Comparison of ENCODE assay signal across 15 cellular contexts in genomic region chr15:90865702-90866101, GRCh38. TPM values are rescaled to one million over a fixed set of nuclear protein-coding genes. Genes with fewer than 3 reads are reported as not detected.
"Had no signal": no experiment of that assay in that cellular context is flagged by ENCODE, and none has a peak within 500 bp of the region (broad histone marks: within the 10 kb centered on the region; RNA-seq: fewer than 3 reads in every experiment).

No MANE protein-coding gene starts in this region.

- H3K27me3 ChIP-seq: brain microvascular endothelial cell, dorsolateral prefrontal cortex, right atrium auricular region, testis had no signal

- H3K9me3 ChIP-seq: left ventricle myocardium inferior, prostate gland, right atrium auricular region, SK-N-SH, testis had no signal

- H3K9me3 Mint-ChIP-seq: activated naive CD4-positive, alpha-beta T cell treated with anti-CD3 and anti-CD28 coated beads, Interleukin-2, amount 10 ng/mL, durations not matched to agents 7 days and 5 days; immature natural killer cell; neural crest cell had no signal

- H3K36me3 ChIP-seq: brain microvascular endothelial cell, left ventricle myocardium inferior, prostate gland, right atrium auricular region had no signal

- H3K4me3 ChIP-seq: dorsolateral prefrontal cortex, left ventricle myocardium inferior, prostate gland, right atrium auricular region, testis had no signal

- H3K36me3 Mint-ChIP-seq: immature natural killer cell had no signal

- H3K4me2 ChIP-seq: SK-N-SH had no signal

- H3K27ac Mint-ChIP-seq: activated naive CD4-positive, alpha-beta T cell treated with anti-CD3 and anti-CD28 coated beads, Interleukin-2, amount 10 ng/mL, durations not matched to agents 7 days and 5 days had no signal

- DNase-seq: activated naive CD4-positive, alpha-beta T cell treated with anti-CD3 and anti-CD28 coated beads, Interleukin-2, amount 10 ng/mL, durations not matched to agents 7 days and 5 days; aorta; brain microvascular endothelial cell; central memory CD4-positive, alpha-beta T cell; dorsolateral prefrontal cortex; immature natural killer cell; kidney glomerular epithelial cell; left ventricle myocardium inferior; mammary epithelial cell; SK-N-SH; stimulated activated CD4-positive, alpha-beta T cell treated with anti-CD3 and anti-CD28 coated beads, Interleukin-2, amount 100 ng/mL, for 24 hours; testis had no signal

- H3K9ac ChIP-seq: SK-N-SH had no signal

- H3K27ac ChIP-seq: brain microvascular endothelial cell, dorsolateral prefrontal cortex, left ventricle myocardium inferior, right atrium auricular region, testis had no signal

- H3K4me3 Mint-ChIP-seq: activated naive CD4-positive, alpha-beta T cell treated with anti-CD3 and anti-CD28 coated beads, Interleukin-2, amount 10 ng/mL, durations not matched to agents 7 days and 5 days; immature natural killer cell had no signal

- H3K27me3 Mint-ChIP-seq: activated naive CD4-positive, alpha-beta T cell treated with anti-CD3 and anti-CD28 coated beads, Interleukin-2, amount 10 ng/mL, durations not matched to agents 7 days and 5 days had no signal

- H3K4me1 ChIP-seq: prostate gland had no signal

RNA-seq across cellular contexts. Expression of gene FES, which starts 18.6 kb away (rescaled TPM):
- polyA plus RNA-seq: mammary epithelial cell had no signal
